In the genomic region with DNA sequence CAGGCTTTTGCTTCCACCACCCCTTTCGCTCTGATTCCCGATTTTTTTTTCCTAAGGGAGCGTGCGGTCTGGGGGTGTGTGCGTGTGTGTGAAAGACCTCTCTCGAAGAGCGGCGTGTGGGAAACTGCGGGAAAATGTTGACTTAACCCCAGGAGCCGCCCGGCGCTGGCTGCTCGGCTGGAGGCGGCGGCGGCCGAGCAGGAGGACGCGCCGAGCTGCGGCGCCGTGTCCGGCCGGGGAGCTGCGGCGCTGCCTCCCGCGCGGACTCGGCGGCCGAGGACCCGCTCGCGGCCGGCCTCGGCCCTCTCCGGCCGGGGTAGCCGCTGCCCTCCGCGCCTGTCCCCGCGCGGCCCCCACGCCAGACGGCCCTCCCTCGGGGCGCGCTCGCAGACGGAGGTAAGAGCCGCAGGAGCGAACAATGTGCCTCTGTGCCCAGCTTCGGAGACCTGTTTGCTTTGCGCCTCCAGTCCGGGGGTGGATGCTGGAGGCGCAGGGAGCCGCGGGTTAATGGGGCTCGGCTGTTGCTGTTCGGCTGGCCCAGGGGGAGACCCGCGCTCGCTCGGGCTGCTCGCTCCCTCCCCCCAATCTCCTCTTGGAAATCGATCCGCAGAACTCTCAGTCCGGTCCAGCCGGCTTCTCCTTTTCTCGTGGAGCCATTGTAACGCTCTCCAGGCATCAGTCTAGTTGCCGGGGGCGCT, we compare ENCODE assay signal across 8 cellular contexts. TPM values are rescaled to one million over a fixed set of nuclear protein-coding genes. Genes with fewer than 3 reads are reported as not detected.
DNase-seq lines count a peak whose midpoint lies in the region; ATAC-seq, FAIRE-seq and TF ChIP-seq lines count a peak whose summit lies in the region.

No MANE protein-coding gene starts in this region.

- H3K9me3 ChIP-seq in ectodermal cell (ENCODE audit: control insufficient read depth, low read length), result no peaks in the 10 kb centered on the region
- H3K9me3 ChIP-seq in aorta (ENCODE audit: control insufficient read depth, low read length), result no peaks in the 10 kb centered on the region

- no peak overlapping the region for H2BK5ac ChIP-seq in mesendoderm (ENCODE audit: low read length)

- no peaks in the 10 kb centered on the region for H3K79me1 ChIP-seq in mesendoderm (ENCODE audit: low read length)

- peak; percentile 17 for DNase-seq in GM12891 (ENCODE audit: insufficient read length, low spot score)
- DNase-seq in NCI-H2171 treated with DMSO at 0.1 percent for 48 hours (lab: John Stamatoyannopoulos, UW), result peak; percentile 51
- peak; percentile 82 for DNase-seq in mesendoderm
- DNase-seq in aorta, result peak; percentile 47 to 78
- DNase-seq in RKO (ENCODE audit: low spot score), result no peak
- DNase-seq in epidermal melanocyte (ENCODE audit: insufficient read length, low spot score), result no peak

- no peak overlapping the region for H4K5ac ChIP-seq in mesendoderm (ENCODE audit: low read length)

- H3K4me2 ChIP-seq in mesendoderm (ENCODE audit: low read length), result peak overlapping the region; percentile 32

- peaks cover 4% of the 10 kb centered on the region for H3K36me3 ChIP-seq in ectodermal cell (ENCODE audit: control insufficient read depth, insufficient read depth, low read length)
- no peaks in the 10 kb centered on the region for H3K36me3 ChIP-seq in mesendoderm (ENCODE audit: control insufficient read depth, insufficient read depth, low read length)
- no peaks in the 10 kb centered on the region for H3K36me3 ChIP-seq in aorta (ENCODE audit: control insufficient read depth in 1 of 2, insufficient read depth in 2 of 2, low read length in 1 of 2)

- no peak overlapping the region for H2AK5ac ChIP-seq in mesendoderm (ENCODE audit: low read length)

- H3K18ac ChIP-seq in mesendoderm (ENCODE audit: low read length), result peak overlapping the region; percentile 98

- H3K4me3 ChIP-seq in ectodermal cell (ENCODE audit: insufficient read depth, low read depth, low read length) (peak overlapping the region; percentile 96), mesendoderm (ENCODE audit: low read length) (peak overlapping the region; percentile 27), aorta (ENCODE audit: low read length in 2 of 2) (peak overlapping the region; percentile 90 to 96)

- H3K79me2 ChIP-seq in mesendoderm (ENCODE audit: control insufficient read depth, insufficient read depth, low read length), result peaks cover 28% of the 10 kb centered on the region

- H3K27me3 ChIP-seq in ectodermal cell (ENCODE audit: control insufficient read depth, insufficient read depth, low read length, poor library complexity, severe bottlenecking) (no peaks in the 10 kb centered on the region), mesendoderm (ENCODE audit: insufficient read depth, low read length, poor library complexity) (no peaks in the 10 kb centered on the region), aorta (ENCODE audit: control insufficient read depth in 1 of 2, insufficient read depth in 2 of 2, low read length in 1 of 2) (no peaks in the 10 kb centered on the region)

- no peak for FAIRE-seq in GM12891 (lab: Jason Lieb, UNC)

- WGBS in ectodermal cell, 2 experiments, result 0% methylated on average over 74 to 76 of the region's 76 CpGs
- no CpG with 5 or more reads among the region's 76 CpGs for WGBS in mesendoderm (ENCODE audit: extremely low coverage, insufficient coverage, low lambda C conversion rate)
- 0 to 1% methylated on average over 56 to 76 of the region's 76 CpGs for WGBS in aorta, 2 donors

- H3K23ac ChIP-seq in mesendoderm (ENCODE audit: low read length), result peak overlapping the region; percentile 4

- H3K4me1 ChIP-seq in ectodermal cell (ENCODE audit: control insufficient read depth, insufficient read depth, low read length) (peaks cover 13% of the 10 kb centered on the region), mesendoderm (ENCODE audit: control insufficient read depth, low read depth, low read length) (no peaks in the 10 kb centered on the region), aorta (ENCODE audit: control insufficient read depth in 1 of 2, insufficient read depth in 2 of 2, low read length in 2 of 2) (no peaks in the 10 kb centered on the region)

- H2BK15ac ChIP-seq in mesendoderm (replicated peaks; ENCODE audit: low read depth), result no peak overlapping the region

- ATAC-seq in aorta (ENCODE audit: low FRiP score) (peak; percentile 59), HG03196 (IDR thresholded peaks at IDR 0.05; ENCODE audit: unreplicated experiment) (no peak)

- H3K56ac ChIP-seq in mesendoderm (ENCODE audit: low read length), result peak overlapping the region; percentile 94

- intact Hi-C loops in aorta (cut with DNase I), result loop anchor here (5.0 to 10.0 kb wide), 3 partner anchors 173 to 700 kb away; no protein-coding TSS in a partner anchor

- H2BK120ac ChIP-seq in mesendoderm (ENCODE audit: low read depth, low read length), result peak overlapping the region; percentile 84

- H3K27ac ChIP-seq in ectodermal cell (ENCODE audit: insufficient read depth, low read depth, low read length, poor library complexity, severe bottlenecking) (peak overlapping the region; percentile 95), mesendoderm (ENCODE audit: low read depth, low read length) (peak overlapping the region; percentile 47), aorta (ENCODE audit: low read depth in 1 of 2, low read length in 2 of 2) (peak overlapping the region; percentile 91 to 97)

- H4K8ac ChIP-seq in mesendoderm (ENCODE audit: low read depth, low read length), result no peak overlapping the region

- no peak for TF ChIP-seq POLR2A in GM12891 (IDR thresholded peaks at IDR 0.05; ENCODE audit: low read depth, low read length)

- peak overlapping the region; percentile 81 for H3K9ac ChIP-seq in mesendoderm (ENCODE audit: low read length)

- H3K4ac ChIP-seq in mesendoderm (ENCODE audit: low read depth, low read length), result peak overlapping the region; percentile 25

TF ChIP-seq in GM12891, 5 proteins besides CTCF, POLR2A, EP300 and RAD21:
- TF ChIP-seq SPI1 (IDR thresholded peaks at IDR 0.05; ENCODE audit: low read depth, low read length), result no peak
- TF ChIP-seq TAF1 (IDR thresholded peaks at IDR 0.05; ENCODE audit: low read depth, low read length), result no peak
- no peak for TF ChIP-seq POU2F2 (IDR thresholded peaks at IDR 0.05; ENCODE audit: low read depth, low read length)
- TF ChIP-seq POLR2AphosphoS5 (IDR thresholded peaks at IDR 0.05; ENCODE audit: low read depth, low read length), result no peak
- TF ChIP-seq PAX5 (IDR thresholded peaks at IDR 0.05; ENCODE audit: insufficient read depth, low read length, severe bottlenecking), result no peak

RNA-seq across cellular contexts. Expression of a gene that starts 1.2 kb away (rescaled TPM):
- not detected for polyA plus RNA-seq in GM12891 (2012; ENCODE audit: low read depth, missing spikeins)
- 259 TPM for polyA plus RNA-seq in ectodermal cell (2013, experiment 1 of 4)
- 264 TPM for polyA plus RNA-seq in ectodermal cell (2013, experiment 2 of 4)
- polyA plus RNA-seq in ectodermal cell (2013, experiment 3 of 4), result 214 TPM
- 240 TPM for polyA plus RNA-seq in ectodermal cell (2013, experiment 4 of 4)
- polyA plus RNA-seq in mesendoderm (2013, experiment 1 of 2), result 102 TPM
- polyA plus RNA-seq in mesendoderm (2013, experiment 2 of 2), result 104 TPM
- total RNA-seq in aorta, result 10 to 100 TPM; 53.4 to 62.7 TPM
- 10 to 100 TPM in 1 of 2 donors, 1 to 10 TPM in 1; 5.6 to 20.6 TPM for polyA plus RNA-seq in aorta

Comparison
In these comparisons a context has a peak if more than half of its experiments do, and no peak if none do; other contexts are left out.
1. DNase-seq: peak in GM12891 (single experiment), NCI-H2171 treated with DMSO at 0.1 percent for 48 hours (single experiment), mesendoderm (single experiment) and aorta (2 of 2); none in RKO (single experiment) and epidermal melanocyte (single experiment).
2. H3K4me3 ChIP-seq: peak in every context shown above with its lines; median percentile 96 in ectodermal cell; 93 in aorta; 27 in mesendoderm.
3. Peak in every context shown above with its lines, with median percentiles within 50 percentile points of each other: H3K27ac ChIP-seq.